Comparison of ENCODE assay signal across 8 cellular contexts in genomic region chr6:75208564-75209431, GRCh38. TPM values are rescaled to one million over a fixed set of nuclear protein-coding genes. Genes with fewer than 3 reads are reported as not detected.
DNase-seq lines count a peak whose midpoint lies in the region; ATAC-seq and TF ChIP-seq lines count a peak whose summit lies in the region.

No MANE protein-coding gene starts in this region.

- intact Hi-C loops in stomach (cut with DNase I; ENCODE audit: low total_unique reads), result loop anchor here (5.0 kb wide), 1 partner anchor 801 kb away; no protein-coding TSS in a partner anchor

- H3K4me1 Mint-ChIP-seq in activated T-cell treated with anti-CD3 and anti-CD28 coated beads, Interleukin-2, amount 50 U/mL, for 24 hours (ENCODE audit: low read depth), result peaks cover 51% of the 10 kb centered on the region
- H3K4me1 Mint-ChIP-seq in neural crest cell, result peaks cover 54% of the 10 kb centered on the region

- H3K36me3 ChIP-seq in HUES64 (ENCODE audit: insufficient read depth, low read length) (no peaks in the 10 kb centered on the region), stomach (no peaks in the 10 kb centered on the region)

- H3K4me3 Mint-ChIP-seq in activated T-cell treated with anti-CD3 and anti-CD28 coated beads, Interleukin-2, amount 50 U/mL, for 24 hours, result peak overlapping the region; percentile 60
- peak overlapping the region; percentile 75 for H3K4me3 Mint-ChIP-seq in neural crest cell

- H3K4me1 ChIP-seq in HUES64 (ENCODE audit: insufficient read depth, low read length) (peaks cover 38% of the 10 kb centered on the region), stomach (peaks cover 33 to 60% (median 54%) of the 10 kb centered on the region in 4 donors)

- peak; percentile 95 for DNase-seq in DMS53 (lab: John Stamatoyannopoulos, UW)
- peak; percentile 44 for DNase-seq in OCI-M2 (lab: John Stamatoyannopoulos, UW; ENCODE audit: unreplicated experiment)
- DNase-seq in activated T-cell treated with anti-CD3 and anti-CD28 coated beads, Interleukin-2, amount 50 U/mL, for 24 hours, result peak; percentile 89
- peak; percentile 87 for DNase-seq in fibroblast of mammary gland (ENCODE audit: low read depth)
- DNase-seq in neural crest cell (ENCODE audit: low read depth, low spot score), result peak; percentile 95
- DNase-seq in stomach, result peak; percentile 85

- TF ChIP-seq POLR2A in stomach (IDR thresholded peaks at IDR 0.05), result no peak

- peak; percentile 79 for ATAC-seq in GM21529 (IDR thresholded peaks at IDR 0.05; ENCODE audit: unreplicated experiment)

- peaks cover 77% of the 10 kb centered on the region for H3K27me3 Mint-ChIP-seq in activated T-cell treated with anti-CD3 and anti-CD28 coated beads, Interleukin-2, amount 50 U/mL, for 24 hours
- peaks cover 64% of the 10 kb centered on the region for H3K27me3 Mint-ChIP-seq in neural crest cell (ENCODE audit: low read depth)

- H3K27me3 ChIP-seq in HUES64 (ENCODE audit: insufficient read depth, low read length), result peaks cover 62% of the 10 kb centered on the region
- H3K27me3 ChIP-seq in stomach, result peaks cover 3 to 49% (median 44%) of the 10 kb centered on the region in 3 donors

- TF ChIP-seq EP300 in stomach (IDR thresholded peaks at IDR 0.05), result no peak

- TF ChIP-seq CTCF in fibroblast of mammary gland (conservative IDR thresholded peaks at IDR 0.05; ENCODE audit: control insufficient read depth, insufficient read depth, low read depth, low read length) (peak; percentile 88), neural crest cell (conservative IDR thresholded peaks at IDR 0.05) (peak; percentile 97), stomach (IDR thresholded peaks at IDR 0.05) (peak in 5 of 7 experiments; percentile 68 to 89 (median 79))

- H3K27ac Mint-ChIP-seq in activated T-cell treated with anti-CD3 and anti-CD28 coated beads, Interleukin-2, amount 50 U/mL, for 24 hours, result peak overlapping the region; percentile 8
- H3K27ac Mint-ChIP-seq in neural crest cell (ENCODE audit: unreplicated experiment), result no peak overlapping the region

- H3K27ac ChIP-seq in HUES64 (ENCODE audit: low read depth, low read length) (no peak overlapping the region), stomach (peak overlapping the region in 3 of 5 donors; percentile 18 to 89 (median 85))

- no peak overlapping the region for H3K9ac ChIP-seq in HUES64 (ENCODE audit: low read depth, low read length)

- H3K36me3 Mint-ChIP-seq in activated T-cell treated with anti-CD3 and anti-CD28 coated beads, Interleukin-2, amount 50 U/mL, for 24 hours (ENCODE audit: low read depth), result no peaks in the 10 kb centered on the region
- no peaks in the 10 kb centered on the region for H3K36me3 Mint-ChIP-seq in neural crest cell (ENCODE audit: low read depth)

- 4% methylated on average over 26 of the region's 26 CpGs for WGBS in HUES64
- 1 to 6% (median 2%) methylated on average over 26 of the region's 26 CpGs for WGBS in stomach, 5 donors

- H3K9me3 ChIP-seq in HUES64 (ENCODE audit: insufficient read depth, low read depth, low read length), result no peaks in the 10 kb centered on the region
- H3K9me3 ChIP-seq in stomach, result no peaks in the 10 kb centered on the region

- H3K9me3 Mint-ChIP-seq in activated T-cell treated with anti-CD3 and anti-CD28 coated beads, Interleukin-2, amount 50 U/mL, for 24 hours, result no peaks in the 10 kb centered on the region
- no peaks in the 10 kb centered on the region for H3K9me3 Mint-ChIP-seq in neural crest cell

- H3K4me3 ChIP-seq in HUES64 (ENCODE audit: low read length) (peak overlapping the region; percentile 69), fibroblast of mammary gland (ENCODE audit: control insufficient read depth, low read depth, low read length) (peak overlapping the region; percentile 36), stomach (peak overlapping the region; percentile 19 to 34 (median 20))

RNA-seq across cellular contexts. Expression of gene COL12A1, which starts 2.9 kb away (rescaled TPM):
- 1.5 TPM for polyA plus RNA-seq in HUES64 (2013, experiment 1 of 2)
- 2.2 TPM for polyA plus RNA-seq in HUES64 (2013, experiment 2 of 2)
- 50.2 and 51.1 TPM in 2 replicates for total RNA-seq in neural crest cell
- 100 to 1,000 TPM in 1 of 5 donors, 10 to 100 TPM in 4; 20.3 to 170 (median 32.6) TPM for total RNA-seq in stomach
- 1 to 10 TPM; 3.4 to 9.6 (median 3.7) TPM for polyA plus RNA-seq in stomach

RNA-seq across cellular contexts. Expression of gene COX7A2, which starts 34.8 kb away (rescaled TPM):
- polyA plus RNA-seq in HUES64 (2013, experiment 1 of 2), result 230 TPM
- 208 TPM for polyA plus RNA-seq in HUES64 (2013, experiment 2 of 2)
- total RNA-seq in neural crest cell, result 346 and 360 TPM in 2 replicates
- 1,000 to 10,000 TPM in 1 of 5 donors, 100 to 1,000 TPM in 3, 10 to 100 TPM in 1; 27.8 to 1,121 (median 184) TPM for total RNA-seq in stomach
- polyA plus RNA-seq in stomach, result 1,000 to 10,000 TPM in 1 of 3 donors, 100 to 1,000 TPM in 2; 566 to 1,513 (median 657) TPM

Comparison
In these comparisons a context has a peak if more than half of its experiments do, and no peak if none do; other contexts are left out.
1. DNase-seq: peak in every context shown above with its lines; median percentile 95 in DMS53; 95 in neural crest cell; 89 in activated T-cell treated with anti-CD3 and anti-CD28 coated beads, Interleukin-2, amount 50 U/mL, for 24 hours; 87 in fibroblast of mammary gland; 85 in stomach; 44 in OCI-M2.